In genomic region chr9:93057703-93058356, GRCh38 we compare ENCODE assay signal across 8 cellular contexts. TPM values are rescaled to one million over a fixed set of nuclear protein-coding genes. Genes with fewer than 3 reads are reported as not detected.
DNase-seq lines count a peak whose midpoint lies in the region; ATAC-seq, FAIRE-seq and TF ChIP-seq lines count a peak whose summit lies in the region.

No MANE protein-coding gene starts in this region.

- TF ChIP-seq CTCF in Caco-2 (IDR thresholded peaks at IDR 0.05; ENCODE audit: insufficient read depth in 1 of 2, low read depth in 1 of 2, low read length in 1 of 2, severe bottlenecking in 1 of 2, unreplicated experiment in 1 of 2) (no peak), OCI-LY7 (conservative IDR thresholded peaks at IDR 0.05; ENCODE audit: low read length) (no peak), prostate gland (IDR thresholded peaks at IDR 0.05) (no peak)

- H3K4me3 ChIP-seq in Caco-2 (ENCODE audit: low read depth, low read length) (peak overlapping the region; percentile 12; the same call in 1 of the 2 replicates), OCI-LY7 (ENCODE audit: low read depth, low read length, poor library complexity, severe bottlenecking) (peak overlapping the region; percentile 79), mesendoderm (ENCODE audit: low read length) (no peak overlapping the region), prostate gland (no peak overlapping the region)

- H4K5ac ChIP-seq in mesendoderm (ENCODE audit: low read length): no peak overlapping the region

- CTCF ChIA-PET in Caco-2 (lab: Charles Lee): no interaction called here
- CTCF ChIA-PET in OCI-LY7 (lab: Charles Lee; ENCODE audit: unreplicated experiment): no interaction called here

- H2AFZ ChIP-seq in OCI-LY7 (ENCODE audit: low read length): peak overlapping the region; percentile 51

- WGBS in mesendoderm (ENCODE audit: extremely low coverage, insufficient coverage, low lambda C conversion rate): no CpG with 5 or more reads among the region's 14 CpGs
- WGBS in prostate gland: 57% methylated on average over 14 of the region's 14 CpGs

- H3K4me3 Mint-ChIP-seq in Caco-2 (ENCODE audit: unreplicated experiment): peak overlapping the region; percentile 60

- H3K79me2 ChIP-seq in OCI-LY7 (ENCODE audit: insufficient read depth, low read depth, low read length) (peaks cover 28% of the 10 kb centered on the region), mesendoderm (ENCODE audit: control insufficient read depth, insufficient read depth, low read length) (no peaks in the 10 kb centered on the region)

- no peaks in the 10 kb centered on the region for H3K9me2 ChIP-seq in OCI-LY7 (ENCODE audit: insufficient read depth, low read length)

- H4K8ac ChIP-seq in mesendoderm (ENCODE audit: low read depth, low read length): no peak overlapping the region

- peak overlapping the region; percentile 86 for H3K56ac ChIP-seq in mesendoderm (ENCODE audit: low read length)

- no peak for TF ChIP-seq POLR2A in prostate gland (IDR thresholded peaks at IDR 0.05)

- no peak for DNase-seq in Caco-2
- no peak for DNase-seq in OCI-LY7 (ENCODE audit: low spot score)
- no peak for DNase-seq in mesendoderm
- DNase-seq in HuH-7.5 (ENCODE audit: low spot score): no peak
- no peak for DNase-seq in prostate gland (ENCODE audit: low spot score)
- DNase-seq in activated CD4-positive, CD25-positive, alpha-beta regulatory T cell (lab: John Stamatoyannopoulos, UW): no peak
- DNase-seq in urothelium cell line (ENCODE audit: low spot score): no peak

- POLR2A ChIA-PET in Caco-2 (lab: Charles Lee): no interaction called here
- POLR2A ChIA-PET in OCI-LY7 (lab: Charles Lee): no interaction called here

- H3K36me3 ChIP-seq in Caco-2 (ENCODE audit: control insufficient read depth, insufficient read depth, low read length) (no peaks in the 10 kb centered on the region), OCI-LY7 (ENCODE audit: insufficient read depth, low read length) (peaks cover 10% of the 10 kb centered on the region; the same call in 1 of the 2 replicates), mesendoderm (ENCODE audit: control insufficient read depth, insufficient read depth, low read length) (no peaks in the 10 kb centered on the region), prostate gland (no peaks in the 10 kb centered on the region)

- peak overlapping the region; percentile 22 for H3K27ac Mint-ChIP-seq in Caco-2 (ENCODE audit: unreplicated experiment)

- BruUV-seq in Caco-2 (replicated peaks; lab: Mats Ljungman, UMichigan) (no TSS peak), OCI-LY7 (replicated peaks; lab: Mats Ljungman, UMichigan) (no TSS peak)

- H3K79me1 ChIP-seq in mesendoderm (ENCODE audit: low read length): no peaks in the 10 kb centered on the region

- no peaks in the 10 kb centered on the region for H3K27me3 Mint-ChIP-seq in Caco-2 (ENCODE audit: insufficient read depth, unreplicated experiment)

- no peak overlapping the region for H2BK120ac ChIP-seq in mesendoderm (ENCODE audit: low read depth, low read length)

- ATAC-seq in GM21825 (IDR thresholded peaks at IDR 0.05; ENCODE audit: unreplicated experiment): peak; percentile 12

- H3K4me1 Mint-ChIP-seq in Caco-2 (ENCODE audit: low read depth, unreplicated experiment): no peaks in the 10 kb centered on the region

- no peaks in the 10 kb centered on the region for H3K36me3 Mint-ChIP-seq in Caco-2 (ENCODE audit: insufficient read depth, unreplicated experiment)

- peak overlapping the region; percentile 69 for H3K18ac ChIP-seq in mesendoderm (ENCODE audit: low read length)

- no peak overlapping the region for H2BK5ac ChIP-seq in mesendoderm (ENCODE audit: low read length)

- H3K4me1 ChIP-seq in Caco-2: peaks cover 16% of the 10 kb centered on the region
- H3K4me1 ChIP-seq in OCI-LY7 (ENCODE audit: insufficient read depth, low read length, poor library complexity, severe bottlenecking): peaks cover 69% of the 10 kb centered on the region
- peaks cover 10% of the 10 kb centered on the region for H3K4me1 ChIP-seq in mesendoderm (ENCODE audit: control insufficient read depth, low read depth, low read length)
- H3K4me1 ChIP-seq in prostate gland (replicated peaks): no peaks in the 10 kb centered on the region

- H3K27ac ChIP-seq in OCI-LY7 (ENCODE audit: low read depth, low read length, poor library complexity, severe bottlenecking) (peak overlapping the region; percentile 95), mesendoderm (ENCODE audit: low read depth, low read length) (no peak overlapping the region), prostate gland (no peak overlapping the region)

- H3K4ac ChIP-seq in mesendoderm (ENCODE audit: low read depth, low read length): no peak overlapping the region

- no peaks in the 10 kb centered on the region for H4K20me1 ChIP-seq in OCI-LY7 (ENCODE audit: insufficient read depth, low read length)

- peak overlapping the region; percentile 88 for H3K4me2 ChIP-seq in OCI-LY7 (ENCODE audit: low read length)
- no peak overlapping the region for H3K4me2 ChIP-seq in mesendoderm (ENCODE audit: low read length)

- H2BK15ac ChIP-seq in mesendoderm (replicated peaks; ENCODE audit: low read depth): no peak overlapping the region

- FAIRE-seq in urothelium cell line (lab: Jason Lieb, UNC): no peak

- H3K27me3 ChIP-seq in Caco-2 (replicated peaks; ENCODE audit: control insufficient read depth, insufficient read depth, low read length) (no peaks in the 10 kb centered on the region), mesendoderm (ENCODE audit: insufficient read depth, low read length, poor library complexity) (no peaks in the 10 kb centered on the region), prostate gland (replicated peaks; ENCODE audit: insufficient read depth) (no peaks in the 10 kb centered on the region)

- no peak overlapping the region for H3K23ac ChIP-seq in mesendoderm (ENCODE audit: low read length)

- no peaks in the 10 kb centered on the region for H3K9me3 ChIP-seq in Caco-2
- H3K9me3 ChIP-seq in OCI-LY7 (ENCODE audit: low read length): no peaks in the 10 kb centered on the region
- H3K9me3 ChIP-seq in prostate gland: no peaks in the 10 kb centered on the region

- no peaks in the 10 kb centered on the region for H3K9me3 Mint-ChIP-seq in Caco-2 (ENCODE audit: unreplicated experiment)

- intact Hi-C loops in Caco-2 (cut with micrococcal nuclease; ENCODE audit: unreplicated experiment): loop anchor here (5.0 kb wide), 1 partner anchor 39 kb away; the partner anchor contains the start of gene CARD19
- intact Hi-C loops in OCI-LY7 (cut with micrococcal nuclease; ENCODE audit: unreplicated experiment): loop anchor here (1.0 kb wide), 2 partner anchors 30 to 94 kb away; no protein-coding TSS in a partner anchor
- intact Hi-C loops in prostate gland (cut with DNase I): no loop called here

- H2AK5ac ChIP-seq in mesendoderm (ENCODE audit: low read length): no peak overlapping the region

- peak overlapping the region; percentile 59 for H3K9ac ChIP-seq in mesendoderm (ENCODE audit: low read length)

RNA-seq across cellular contexts. Expression of gene SUSD3, which starts 0.7 kb away (rescaled TPM):
- total RNA-seq in Caco-2 (2022) (2.2 and 2.9 TPM in 2 replicates), OCI-LY7 (2022) (94.1 and 116 TPM in 2 replicates), prostate gland (100 to 1,000 TPM in 1 of 2 donors, 1 to 10 TPM in 1; 2.2 to 471 TPM)
- 160 and 201 TPM in 2 replicates for total RNA-seq in OCI-LY7 (2014; rRNA removed; shearing (Covaris generic))
- polyA plus RNA-seq in mesendoderm (2013, experiment 1 of 2): 4.2 TPM
- polyA plus RNA-seq in mesendoderm (2013, experiment 2 of 2): 3.7 TPM

RNA-seq across cellular contexts. Expression of gene CARD19, which starts 38.2 kb away (rescaled TPM):
- total RNA-seq in Caco-2 (2022) (10.6 and 11.4 TPM in 2 replicates), OCI-LY7 (2022) (13.4 and 15.8 TPM in 2 replicates), prostate gland (100 to 1,000 TPM in 1 of 2 donors, 10 to 100 TPM in 1; 41.9 to 111 TPM)
- 18.4 and 26.8 TPM in 2 replicates for total RNA-seq in OCI-LY7 (2014; rRNA removed; shearing (Covaris generic))
- polyA plus RNA-seq in mesendoderm (2013, experiment 1 of 2): 14.8 TPM
- polyA plus RNA-seq in mesendoderm (2013, experiment 2 of 2): 15.9 TPM

Comparison
In these comparisons a context has a peak if more than half of its experiments do, and no peak if none do; other contexts are left out.
1. H3K4me3 ChIP-seq: peak in Caco-2 (single experiment) and OCI-LY7 (single experiment); none in mesendoderm (single experiment) and prostate gland (0 of 2).